Comparison of ENCODE assay signal across 1 cellular context in genomic region chr16:21554795-21555585, GRCh38.
A peak's percentile ranks its signal among the peaks of the same experiment; 100 is the strongest.
TF ChIP-seq lines count a peak whose summit lies in the region.

No MANE protein-coding gene starts in this region.

TF ChIP-seq in HepG2, 621 proteins besides CTCF, POLR2A, EP300 and RAD21 (continued from another document and continues in another):
- TF ChIP-seq PHF8 (CRISPR knock-in tag; IDR thresholded peaks at IDR 0.05) = peak; percentile 50
- TF ChIP-seq ZNF101 (CRISPR knock-in tag; IDR thresholded peaks at IDR 0.05; ENCODE audit: borderline replicate concordance, low read depth) = no peak
- TF ChIP-seq ZNF235 (CRISPR knock-in tag; IDR thresholded peaks at IDR 0.05; ENCODE audit: borderline replicate concordance) = peak; percentile 92; the same call in 1 of the 2 replicates
- TF ChIP-seq DRAP1 (CRISPR knock-in tag; IDR thresholded peaks at IDR 0.05) = peak; percentile 69; the same call in 1 of the 2 replicates
- TF ChIP-seq ZNF333 (CRISPR knock-in tag; IDR thresholded peaks at IDR 0.05; ENCODE audit: borderline replicate concordance) = peak; percentile 70
- peak; percentile 83 for TF ChIP-seq HDAC1 (CRISPR knock-in tag; IDR thresholded peaks at IDR 0.05)
- TF ChIP-seq RARA (CRISPR knock-in tag; IDR thresholded peaks at IDR 0.05) = peak; percentile 65
- TF ChIP-seq GTF2F1 (IDR thresholded peaks at IDR 0.05; ENCODE audit: low read length) = no peak
- TF ChIP-seq HOXA5 (CRISPR knock-in tag; IDR thresholded peaks at IDR 0.05) = peak; percentile 98
- no peak for TF ChIP-seq JUN (CRISPR knock-in tag; IDR thresholded peaks at IDR 0.05)
- TF ChIP-seq FOXJ3 (CRISPR knock-in tag; IDR thresholded peaks at IDR 0.05; ENCODE audit: borderline replicate concordance) = no peak
- peak; percentile 68 for TF ChIP-seq ETV5 (CRISPR knock-in tag; IDR thresholded peaks at IDR 0.05; ENCODE audit: borderline replicate concordance)
- TF ChIP-seq ZNF879 (CRISPR knock-in tag; IDR thresholded peaks at IDR 0.05) = no peak
- no peak for TF ChIP-seq JDP2 (CRISPR knock-in tag; IDR thresholded peaks at IDR 0.05; ENCODE audit: borderline replicate concordance)
- TF ChIP-seq SNAPC5 (CRISPR knock-in tag; IDR thresholded peaks at IDR 0.05; ENCODE audit: borderline replicate concordance) = no peak
- TF ChIP-seq ZNF230 (CRISPR knock-in tag; IDR thresholded peaks at IDR 0.05) = no peak; the same call in 1 of the 2 replicates
- TF ChIP-seq ZGPAT (CRISPR knock-in tag; IDR thresholded peaks at IDR 0.05) = peak; percentile 88
- TF ChIP-seq ZFP1 (CRISPR knock-in tag; IDR thresholded peaks at IDR 0.05) = peak; percentile 73; the same call in 1 of the 2 replicates
- TF ChIP-seq ZNF367 (CRISPR knock-in tag; IDR thresholded peaks at IDR 0.05; ENCODE audit: borderline replicate concordance) = no peak
- no peak for TF ChIP-seq ZNF530 (CRISPR knock-in tag; IDR thresholded peaks at IDR 0.05; ENCODE audit: low read depth)
- TF ChIP-seq PAXIP1 (CRISPR knock-in tag; conservative IDR thresholded peaks at IDR 0.05) = no peak
- no peak for TF ChIP-seq ZNF33A (CRISPR knock-in tag; IDR thresholded peaks at IDR 0.05; ENCODE audit: borderline replicate concordance)
- peak; percentile 88 for TF ChIP-seq MAX (IDR thresholded peaks at IDR 0.05)
- peak; percentile 63 for TF ChIP-seq ZBTB14 (CRISPR knock-in tag; IDR thresholded peaks at IDR 0.05)
- peak; percentile 92; the same call in 1 of the 2 replicates for TF ChIP-seq ZNF839 (CRISPR knock-in tag; IDR thresholded peaks at IDR 0.05; ENCODE audit: borderline replicate concordance)
- TF ChIP-seq GPBP1L1 (CRISPR knock-in tag; IDR thresholded peaks at IDR 0.05) = no peak
- TF ChIP-seq HOXA7 (CRISPR knock-in tag; IDR thresholded peaks at IDR 0.05) = no peak
- TF ChIP-seq GZF1 (CRISPR knock-in tag; IDR thresholded peaks at IDR 0.05) = no peak
- peak; percentile 58; the same call in 1 of the 2 replicates for TF ChIP-seq RBAK (CRISPR knock-in tag; IDR thresholded peaks at IDR 0.05)
- no peak; the same call in 1 of the 2 replicates for TF ChIP-seq HIC2 (CRISPR knock-in tag; IDR thresholded peaks at IDR 0.05; ENCODE audit: low read depth)
- peak; percentile 41; the same call in 1 of the 2 replicates for TF ChIP-seq KDM4B (CRISPR knock-in tag; IDR thresholded peaks at IDR 0.05)
- TF ChIP-seq TEF (CRISPR knock-in tag; IDR thresholded peaks at IDR 0.05) = 0 out of 2 replicates have a peak, but pooled peaks have one; percentile 37
- TF ChIP-seq CHD2 (IDR thresholded peaks at IDR 0.05; ENCODE audit: low read depth, low read length) = no peak
- peak; percentile 95 for TF ChIP-seq SMC3 (IDR thresholded peaks at IDR 0.05; ENCODE audit: low read length)
- 0 out of 2 replicates have a peak, but pooled peaks have one; percentile 17 for TF ChIP-seq USF2 (IDR thresholded peaks at IDR 0.05; ENCODE audit: low read depth, low read length)
- TF ChIP-seq USF2 (CRISPR knock-in tag; IDR thresholded peaks at IDR 0.05; ENCODE audit: borderline replicate concordance) = no peak
- peak; percentile 89; the same call in 1 of the 2 replicates for TF ChIP-seq PAX8 (CRISPR knock-in tag; IDR thresholded peaks at IDR 0.05; ENCODE audit: borderline replicate concordance)
- peak; percentile 95 for TF ChIP-seq ZNF44 (CRISPR knock-in tag; IDR thresholded peaks at IDR 0.05)
- peak; percentile 75 for TF ChIP-seq SOX5 (CRISPR knock-in tag; IDR thresholded peaks at IDR 0.05; ENCODE audit: borderline replicate concordance)
- no peak for TF ChIP-seq MLXIP (CRISPR knock-in tag; IDR thresholded peaks at IDR 0.05; ENCODE audit: borderline replicate concordance)
- TF ChIP-seq ZNF282 (IDR thresholded peaks at IDR 0.05; ENCODE audit: partially characterized antibody) = no peak
- TF ChIP-seq RBM39 (IDR thresholded peaks at IDR 0.05; ENCODE audit: low read depth, low read length, poor library complexity, severe bottlenecking) = peak; percentile 93
- TF ChIP-seq ZNF280D (CRISPR knock-in tag; IDR thresholded peaks at IDR 0.05) = no peak
